In genomic region chr10:70169011-70169410, GRCh38 we compare ENCODE assay signal across 8 cellular contexts. TPM values are rescaled to one million over a fixed set of nuclear protein-coding genes. Genes with fewer than 3 reads are reported as not detected.
A peak's percentile ranks its signal among the peaks of the same experiment; 100 is the strongest.
DNase-seq lines count a peak whose midpoint lies in the region; ATAC-seq and TF ChIP-seq lines count a peak whose summit lies in the region.

No MANE protein-coding gene starts in this region.

- H3K27me3 ChIP-seq in GM06990 (replicated peaks; ENCODE audit: control insufficient read depth, insufficient read depth, low read length) = no peaks in the 10 kb centered on the region
- no peaks in the 10 kb centered on the region for H3K27me3 ChIP-seq in SJSA1 (replicated peaks)
- no peaks in the 10 kb centered on the region for H3K27me3 ChIP-seq in esophagus muscularis mucosa
- no peaks in the 10 kb centered on the region for H3K27me3 ChIP-seq in trophoblast cell (ENCODE audit: insufficient read depth, low read length)

- H4K91ac ChIP-seq in trophoblast cell (ENCODE audit: low read depth, low read length) = no peak overlapping the region

- no peak overlapping the region for H3K18ac ChIP-seq in trophoblast cell (ENCODE audit: low read length)

- no peak for ATAC-seq in HG03432 (IDR thresholded peaks at IDR 0.05; ENCODE audit: unreplicated experiment)

- no peak overlapping the region for H2BK12ac ChIP-seq in trophoblast cell (ENCODE audit: low read length)

- TF ChIP-seq POLR2A in esophagus muscularis mucosa (IDR thresholded peaks at IDR 0.05; ENCODE audit: low read depth) = no peak

- H2AFZ ChIP-seq in trophoblast cell (ENCODE audit: insufficient read depth, low read length, poor library complexity) = no peak overlapping the region

- no peak for DNase-seq in GM06990 (ENCODE audit: extremely low read depth, insufficient read length)
- DNase-seq in SJSA1 (ENCODE audit: low read depth in 1 of 2, low spot score in 2 of 2) = no peak
- DNase-seq in esophagus muscularis mucosa (ENCODE audit: extremely low spot score) = no peak
- no peak for DNase-seq in trophoblast cell
- no peak for DNase-seq in NCI-H1694 (lab: John Stamatoyannopoulos, UW)
- DNase-seq in substantia nigra (lab: John Stamatoyannopoulos, UW) = no peak
- DNase-seq in GM10266 (ENCODE audit: extremely low spot score) = no peak

- H3K36me3 ChIP-seq in GM06990 (ENCODE audit: control insufficient read depth, insufficient read depth, low read length) (peaks cover 4% of the 10 kb centered on the region), SJSA1 (peaks cover 46% of the 10 kb centered on the region), esophagus muscularis mucosa (peaks cover 0 to 8% (median 0%) of the 10 kb centered on the region in 4 donors), trophoblast cell (ENCODE audit: control insufficient read depth in 1 of 2, insufficient read depth in 2 of 2, low read length in 2 of 2) (peaks cover 2 to 3% of the 10 kb centered on the region in 2 experiments)

- H3K9me3 ChIP-seq in SJSA1 (replicated peaks) (peaks cover 5% of the 10 kb centered on the region; the same call in 1 of the 2 replicates), esophagus muscularis mucosa (no peaks in the 10 kb centered on the region), trophoblast cell (ENCODE audit: insufficient read depth, low read depth, low read length) (no peaks in the 10 kb centered on the region)

- no peak overlapping the region for H2AK5ac ChIP-seq in trophoblast cell (ENCODE audit: low read length)

- intact Hi-C loops in esophagus muscularis mucosa (cut with DNase I) = no loop called here

- H3K14ac ChIP-seq in trophoblast cell (ENCODE audit: low read length) = no peak overlapping the region

- H4K8ac ChIP-seq in trophoblast cell (ENCODE audit: low read depth, low read length) = no peak overlapping the region

- H3K4me3 ChIP-seq in GM06990 (replicated peaks; ENCODE audit: low read depth, low read length) (peak overlapping the region; percentile 98), SJSA1 (peak overlapping the region; percentile 72), esophagus muscularis mucosa (peak overlapping the region; percentile 84 to 96 (median 90)), trophoblast cell (ENCODE audit: low read depth, low read length) (no peak overlapping the region)

- H4K12ac ChIP-seq in trophoblast cell (ENCODE audit: low read depth, low read length) = no peak overlapping the region

- H3K4me1 ChIP-seq in SJSA1 (replicated peaks) = peaks cover 7% of the 10 kb centered on the region
- H3K4me1 ChIP-seq in esophagus muscularis mucosa = peaks cover 35 to 55% (median 54%) of the 10 kb centered on the region in 4 donors
- peaks cover 0 to 8% of the 10 kb centered on the region in 2 experiments for H3K4me1 ChIP-seq in trophoblast cell (ENCODE audit: control insufficient read depth in 1 of 2, insufficient read depth in 2 of 2, low read length in 2 of 2)

- H3K27ac ChIP-seq in SJSA1 (no peak overlapping the region), esophagus muscularis mucosa (replicated peaks in 1 of 4) (peak overlapping the region in 2 of 4 donors; percentile 94 to 96), trophoblast cell (ENCODE audit: low read depth, low read length) (no peak overlapping the region), substantia nigra (ENCODE audit: low read depth, low read length, poor library complexity, severe bottlenecking) (no peak overlapping the region)

- TF ChIP-seq EP300 in esophagus muscularis mucosa (IDR thresholded peaks at IDR 0.05) = no peak

- H3K79me2 ChIP-seq in trophoblast cell (ENCODE audit: control insufficient read depth, insufficient read depth, low read length, poor library complexity) = peaks cover 14% of the 10 kb centered on the region

- TF ChIP-seq CTCF in GM06990 (IDR thresholded peaks at IDR 0.05; ENCODE audit: insufficient read depth, low read length, poor library complexity, severe bottlenecking) (no peak), esophagus muscularis mucosa (IDR thresholded peaks at IDR 0.05) (no peak), GM10266 (IDR thresholded peaks at IDR 0.05; ENCODE audit: control insufficient read depth, insufficient read depth, low read depth, missing control alignments) (no peak)

- H3K4me2 ChIP-seq in trophoblast cell (ENCODE audit: low read length) = peak overlapping the region; percentile 29

- H2BK5ac ChIP-seq in trophoblast cell (ENCODE audit: low read depth, low read length, poor library complexity) = no peak overlapping the region

- H3K79me1 ChIP-seq in trophoblast cell (ENCODE audit: low read length) = peaks cover 8% of the 10 kb centered on the region

- H3K23ac ChIP-seq in trophoblast cell (ENCODE audit: low read length) = no peak overlapping the region

- H3K9ac ChIP-seq in trophoblast cell (ENCODE audit: low read length) = no peak overlapping the region

- no peak overlapping the region for H2BK120ac ChIP-seq in trophoblast cell (ENCODE audit: insufficient read depth, low read length, poor library complexity)

- 35% methylated on average over 2 of the region's 2 CpGs for WGBS in esophagus muscularis mucosa
- WGBS in trophoblast cell (ENCODE audit: extremely low coverage, insufficient coverage, insufficient read length) = no CpG with 5 or more reads among the region's 2 CpGs

- H3K4ac ChIP-seq in trophoblast cell (ENCODE audit: low read depth, low read length) = peak overlapping the region; percentile 57

RNA-seq across cellular contexts. Expression of gene SAR1A, which starts 1.3 kb away (rescaled TPM):
- total RNA-seq in SJSA1 (2014; rRNA removed; shearing (Covaris generic)) = 131 and 171 TPM in 2 replicates
- 10 to 100 TPM; 73.6 to 87.6 (median 80.5) TPM for total RNA-seq in esophagus muscularis mucosa
- 131 and 137 TPM in 2 replicates for polyA plus RNA-seq in trophoblast cell (2013)

RNA-seq across cellular contexts. Expression of gene TYSND1, which starts 22.5 kb away (rescaled TPM):
- 6.7 and 7.7 TPM in 2 replicates for total RNA-seq in SJSA1 (2014; rRNA removed; shearing (Covaris generic))
- total RNA-seq in esophagus muscularis mucosa = 10 to 100 TPM in 2 of 4 donors, 1 to 10 TPM in 2; 6.0 to 12.2 (median 9.3) TPM
- polyA plus RNA-seq in trophoblast cell (2013) = 3.7 TPM in 2 replicates

RNA-seq across cellular contexts. Expression of gene AIFM2, which starts 36.4 kb away (rescaled TPM):
- total RNA-seq in SJSA1 (2014; rRNA removed; shearing (Covaris generic)) = 11.7 and 12.3 TPM in 2 replicates
- total RNA-seq in esophagus muscularis mucosa = 10 to 100 TPM; 13.3 to 21.8 (median 17.2) TPM
- 1.2 and 1.3 TPM in 2 replicates for polyA plus RNA-seq in trophoblast cell (2013)
